ENCODE assay signal across 1 cellular context in genomic region chr18:77013777-77014525, GRCh38.
TF ChIP-seq lines count a peak whose summit lies in the region.

No MANE protein-coding gene starts in this region.

TF ChIP-seq in GM23338, 12 proteins besides CTCF, POLR2A, EP300 and RAD21 (continued from another document):
- TF ChIP-seq ZNF462 (CRISPR knock-in tag; IDR thresholded peaks at IDR 0.05), result no peak
- TF ChIP-seq NANOG (IDR thresholded peaks at IDR 0.05; ENCODE audit: borderline replicate concordance), result no peak
- TF ChIP-seq EZH2 (IDR thresholded peaks at IDR 0.05; ENCODE audit: low read depth, unreplicated experiment), result no peak
